Comparison of ENCODE assay signal across 8 cellular contexts in genomic region chr17:7352559-7352889, GRCh38. TPM values are rescaled to one million over a fixed set of nuclear protein-coding genes. Genes with fewer than 3 reads are reported as not detected.
DNase-seq lines count a peak whose midpoint lies in the region; ATAC-seq and TF ChIP-seq lines count a peak whose summit lies in the region.

No MANE protein-coding gene starts in this region.

- peaks cover 10% of the 10 kb centered on the region for H3K4me1 Mint-ChIP-seq in endothelial cell (ENCODE audit: unreplicated experiment)
- peaks cover 55% of the 10 kb centered on the region for H3K4me1 Mint-ChIP-seq in neural progenitor cell

- H3K4me3 ChIP-seq in PC-3 (ENCODE audit: low read length) = peak overlapping the region; percentile 87
- H3K4me3 ChIP-seq in neural progenitor cell = peak overlapping the region; percentile 79

- DNase-seq in PC-3 (no peak), endothelial cell (ENCODE audit: low spot score) (no peak), neural progenitor cell (ENCODE audit: low spot score) (no peak), AG20443 (ENCODE audit: low spot score) (no peak), NCI-H1930 (lab: John Stamatoyannopoulos, UW) (no peak)

- H3K27me3 Mint-ChIP-seq in endothelial cell (ENCODE audit: unreplicated experiment) = peaks cover 16% of the 10 kb centered on the region
- peaks cover 10% of the 10 kb centered on the region for H3K27me3 Mint-ChIP-seq in neural progenitor cell (ENCODE audit: insufficient read depth, low read depth)

- CTCF ChIA-PET in PC-3 (lab: Charles Lee) = no interaction called here

- peak overlapping the region; percentile 99 for H3K4me2 ChIP-seq in PC-3 (ENCODE audit: low read length)
- H3K4me2 ChIP-seq in neural progenitor cell = peak overlapping the region; percentile 88

- H3K27ac Mint-ChIP-seq in endothelial cell (ENCODE audit: unreplicated experiment) (peak overlapping the region; percentile 70), neural progenitor cell (peak overlapping the region; percentile 92)

- H3K9me3 Mint-ChIP-seq in endothelial cell (ENCODE audit: unreplicated experiment) = no peaks in the 10 kb centered on the region
- H3K9me3 Mint-ChIP-seq in neural progenitor cell = no peaks in the 10 kb centered on the region

- peaks cover 35% of the 10 kb centered on the region for H3K79me2 ChIP-seq in PC-3 (ENCODE audit: low read length)
- H3K79me2 ChIP-seq in neural progenitor cell (ENCODE audit: low read depth) = no peaks in the 10 kb centered on the region

- no peak; the same call in 1 of the 2 replicates for TF ChIP-seq CTCF in C4-2B (conservative IDR thresholded peaks at IDR 0.05)
- TF ChIP-seq CTCF in PC-3 (conservative IDR thresholded peaks at IDR 0.05; ENCODE audit: low read depth, low read length) = no peak
- no peak for TF ChIP-seq CTCF in endothelial cell (IDR thresholded peaks at IDR 0.05; ENCODE audit: unreplicated experiment)
- no peak for TF ChIP-seq CTCF in neural progenitor cell (IDR thresholded peaks at IDR 0.05)

- no peaks in the 10 kb centered on the region for H3K36me3 Mint-ChIP-seq in endothelial cell (ENCODE audit: low read depth, unreplicated experiment)
- no peaks in the 10 kb centered on the region for H3K36me3 Mint-ChIP-seq in neural progenitor cell

- H3K36me3 ChIP-seq in PC-3 (ENCODE audit: low read depth, low read length) (no peaks in the 10 kb centered on the region), neural progenitor cell (no peaks in the 10 kb centered on the region)

- H3K4me1 ChIP-seq in PC-3 (ENCODE audit: insufficient read depth, low read length) = peaks cover 28% of the 10 kb centered on the region
- H3K4me1 ChIP-seq in neural progenitor cell = peaks cover 9% of the 10 kb centered on the region

- peak overlapping the region; percentile 91 for H3K4me3 Mint-ChIP-seq in endothelial cell (ENCODE audit: unreplicated experiment)
- H3K4me3 Mint-ChIP-seq in neural progenitor cell = peak overlapping the region; percentile 91

- intact Hi-C loops in PC-3 (cut with micrococcal nuclease) = loop anchor here (5.0 kb wide), 1 partner anchor 85 kb away; the partner anchor contains the start of genes FGF11 and TMEM102

- H2AFZ ChIP-seq in PC-3 (ENCODE audit: low read length) (peak overlapping the region; percentile 82; the same call in 1 of the 2 replicates), neural progenitor cell (replicated peaks) (no peak overlapping the region)

- peak overlapping the region; percentile 88 for H3K9ac ChIP-seq in PC-3 (ENCODE audit: low read length)
- no peak overlapping the region for H3K9ac ChIP-seq in neural progenitor cell

- no peaks in the 10 kb centered on the region for H4K20me1 ChIP-seq in PC-3 (ENCODE audit: low read length)
- H4K20me1 ChIP-seq in neural progenitor cell (ENCODE audit: low read depth) = peaks cover 7% of the 10 kb centered on the region

- H3F3A ChIP-seq in PC-3 (ENCODE audit: low read length, unreplicated experiment) = peaks cover 3% of the 10 kb centered on the region
- H3F3A ChIP-seq in neural progenitor cell (ENCODE audit: low read depth) = peaks cover 45% of the 10 kb centered on the region

- H3K9me2 ChIP-seq in PC-3 (replicated peaks; ENCODE audit: low read length) = no peaks in the 10 kb centered on the region

- no peaks in the 10 kb centered on the region for H3K9me3 ChIP-seq in PC-3 (ENCODE audit: low read length)
- no peaks in the 10 kb centered on the region for H3K9me3 ChIP-seq in neural progenitor cell (ENCODE audit: low read depth)

- BruUV-seq in PC-3 (replicated peaks; lab: Mats Ljungman, UMichigan) = TSS peak; percentile 54

- peak overlapping the region; percentile 87 for H3K27ac ChIP-seq in C4-2B
- peak overlapping the region; percentile 95; the same call in 1 of the 2 replicates for H3K27ac ChIP-seq in PC-3 (ENCODE audit: low read length)
- no peak overlapping the region for H3K27ac ChIP-seq in neural progenitor cell

- POLR2A ChIA-PET in PC-3 (lab: Charles Lee; ENCODE audit: unreplicated experiment) = no interaction called here

- ATAC-seq in PC-3 (no peak), GM19023 (IDR thresholded peaks at IDR 0.05; ENCODE audit: unreplicated experiment) (no peak), GM21390 (IDR thresholded peaks at IDR 0.05; ENCODE audit: unreplicated experiment) (no peak)

- H3K27me3 ChIP-seq in PC-3 (ENCODE audit: low read length) (no peaks in the 10 kb centered on the region), neural progenitor cell (peaks cover 8% of the 10 kb centered on the region)

RNA-seq across cellular contexts. Expression of gene KCTD11, which starts 0.6 kb away (rescaled TPM):
- total RNA-seq in PC-3 (2014; rRNA removed) (7.0 and 7.6 TPM in 2 replicates), endothelial cell (ENCODE audit: unreplicated experiment) (4.8 TPM), neural progenitor cell (ENCODE audit: low replicate concordance) (2.7 and 8.2 TPM in 2 replicates)

RNA-seq across cellular contexts. Expression of gene TMEM95, which starts 2.4 kb away (rescaled TPM):
- total RNA-seq in PC-3 (2014; rRNA removed) (not detected in 2 replicates), endothelial cell (ENCODE audit: unreplicated experiment) (not detected), neural progenitor cell (ENCODE audit: low replicate concordance) (not detected in 2 replicates)

RNA-seq across cellular contexts. Expression of gene ACAP1, which starts 16.2 kb away (rescaled TPM):
- total RNA-seq in PC-3 (2014; rRNA removed) = not detected in 2 replicates
- total RNA-seq in endothelial cell (ENCODE audit: unreplicated experiment) = 5.5 TPM
- 0.65 and 2.7 TPM in 2 replicates for total RNA-seq in neural progenitor cell (ENCODE audit: low replicate concordance)

RNA-seq across cellular contexts. Expression of gene NEURL4, which starts 23.4 kb away (rescaled TPM):
- total RNA-seq in PC-3 (2014; rRNA removed) (21.4 and 27.7 TPM in 2 replicates), endothelial cell (ENCODE audit: unreplicated experiment) (55.7 TPM), neural progenitor cell (ENCODE audit: low replicate concordance) (5.1 and 26.3 TPM in 2 replicates)

RNA-seq across cellular contexts. Expression of gene TNK1, which starts 28.4 kb away (rescaled TPM):
- 10.8 and 13.5 TPM in 2 replicates for total RNA-seq in PC-3 (2014; rRNA removed)
- 1.7 TPM for total RNA-seq in endothelial cell (ENCODE audit: unreplicated experiment)
- total RNA-seq in neural progenitor cell (ENCODE audit: low replicate concordance) = 1.8 and 4.0 TPM in 2 replicates
